Comparison of ENCODE assay signal across 17 cellular contexts in the genomic region with DNA sequence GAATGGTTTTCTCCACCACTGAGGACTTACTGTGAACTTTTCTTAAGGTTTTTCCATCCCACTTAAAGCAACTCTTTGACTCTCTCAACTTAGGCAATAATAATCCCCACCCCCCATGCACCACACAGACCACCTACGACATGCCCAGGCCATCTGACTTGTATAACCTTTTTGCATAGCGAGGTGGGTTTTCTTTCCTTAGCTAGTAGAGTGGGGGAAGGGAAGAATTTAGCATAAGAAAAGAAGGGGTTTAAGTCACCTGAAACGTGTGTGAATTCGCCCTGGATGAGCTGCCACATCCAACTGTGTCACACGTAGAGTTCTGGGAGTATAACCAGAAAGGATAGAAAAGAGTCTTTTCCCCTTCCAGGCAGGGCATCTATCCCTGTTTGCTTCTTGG.
"Had no signal": no experiment of that assay in that cellular context is flagged by ENCODE, and none has a peak within 500 bp of the region (broad histone marks: within the 10 kb centered on the region; RNA-seq: fewer than 3 reads in every experiment).

No MANE protein-coding gene starts in this region.

- H3K4me1 Mint-ChIP-seq: naive B cell had no signal

- H3K27ac Mint-ChIP-seq: activated naive CD8-positive, alpha-beta T cell; activated T-helper 2 cell treated with anti-CD3 and anti-CD28 coated beads, Interferon-gamma antibody, Interleukin-2, Interleukin-4, amounts not matched to agents 10 μg/mL and 5 μg/mL and 100 μg/mL, durations not matched to agents 14 hours and 24 hours and 36 hours had no signal

- H3K4me3 Mint-ChIP-seq: activated naive CD8-positive, alpha-beta T cell; activated T-cell treated with anti-CD3 and anti-CD28 coated beads, Interleukin-2, amount 50 U/mL, for 4 hours; naive B cell had no signal

- H3K36me3 ChIP-seq: upper lobe of left lung had no signal

- H3K27ac ChIP-seq: foreskin keratinocyte, parathyroid adenoma, upper lobe of left lung had no signal

- H3K9me3 Mint-ChIP-seq: activated T-cell treated with anti-CD3 and anti-CD28 coated beads, Interleukin-2, amount 50 U/mL, for 4 hours; activated T-helper 2 cell treated with anti-CD3 and anti-CD28 coated beads, Interferon-gamma antibody, Interleukin-2, Interleukin-4, amounts not matched to agents 10 μg/mL and 5 μg/mL and 100 μg/mL, durations not matched to agents 14 hours and 24 hours and 36 hours had no signal

- ATAC-seq: activated T-cell treated with anti-CD3 and anti-CD28 coated beads, Interleukin-2, amount 50 U/mL, for 4 hours; foreskin keratinocyte; left colon; right cardiac atrium had no signal

- H3K36me3 Mint-ChIP-seq: activated naive CD8-positive, alpha-beta T cell; naive B cell had no signal

- H3K27me3 ChIP-seq: foreskin keratinocyte, upper lobe of left lung had no signal

- H3K4me1 ChIP-seq: foreskin keratinocyte, parathyroid adenoma, upper lobe of left lung had no signal

- DNase-seq: activated CD4-positive, alpha-beta T cell treated with anti-CD3 and anti-CD28 coated beads, Interleukin-2, amount 50 U/mL, for 4 hours; activated CD8-positive, alpha-beta memory T cell treated with anti-CD3 and anti-CD28 coated beads for 24 hours; activated CD8-positive, alpha-beta memory T cell treated with anti-CD3 and anti-CD28 coated beads, Interleukin-2, amount 50 U/mL, for 4 hours; activated naive CD4-positive, alpha-beta T cell; activated T-cell treated with anti-CD3 and anti-CD28 coated beads, Interleukin-2, amount 50 U/mL, for 4 hours; cortex of kidney; foreskin keratinocyte; left colon; mesenchymal stem cell; naive B cell; right cardiac atrium; stimulated activated CD4-positive, alpha-beta T cell treated with anti-CD3 and anti-CD28 coated beads, Interleukin-4, amount 100 ng/mL, for 24 hours; stimulated activated naive CD4-positive, alpha-beta T cell treated with Interleukin-2 at 50 U/mL for 16 hours; upper lobe of left lung had no signal

- H3K9ac ChIP-seq: parathyroid adenoma had no signal

- H3K9me3 ChIP-seq: upper lobe of left lung had no signal
